Comparison of ENCODE assay signal across 8 cellular contexts in the genomic region with DNA sequence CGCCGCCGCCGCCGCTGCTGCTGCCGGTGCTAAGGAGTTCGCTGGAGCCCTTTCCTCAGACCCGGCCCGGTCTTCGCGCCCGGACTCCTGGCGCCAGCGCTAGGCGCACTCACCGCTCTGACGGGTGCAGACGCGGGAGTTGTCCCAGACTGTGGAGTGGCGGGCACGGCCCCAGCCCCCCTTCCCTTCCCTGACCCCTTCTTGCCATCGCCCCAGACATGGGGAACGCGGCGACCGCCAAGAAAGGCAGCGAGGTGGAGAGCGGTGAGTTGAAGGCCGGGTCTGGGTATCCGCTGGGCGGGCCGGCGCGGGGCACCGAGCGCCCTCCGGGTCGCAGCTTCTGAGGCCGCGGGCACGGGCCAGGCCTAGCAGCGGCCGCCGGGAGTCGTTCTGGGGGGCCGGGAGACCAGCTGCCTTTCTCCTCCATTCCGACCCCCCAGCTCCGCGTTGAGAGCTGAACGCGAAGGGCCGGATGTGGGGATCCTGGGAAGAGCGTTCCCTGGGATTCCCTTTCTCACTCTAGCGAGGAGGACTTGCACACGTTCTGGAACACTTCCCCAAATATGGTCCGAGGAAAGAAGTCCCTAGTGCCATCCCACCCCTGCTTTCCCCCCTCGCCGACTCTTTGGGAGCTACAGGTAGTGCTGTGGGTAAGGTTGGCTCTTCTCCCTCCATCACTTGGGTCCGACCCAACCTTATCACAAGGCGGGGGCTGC.
DNase-seq lines count a peak whose midpoint lies in the region; ATAC-seq and TF ChIP-seq lines count a peak whose summit lies in the region.

No MANE protein-coding gene starts in this region.

- CTCF ChIA-PET in Caco-2 (lab: Charles Lee) (no interaction called here), PC-9 (lab: Charles Lee) (no interaction called here)

- BruUV-seq in Caco-2 (replicated peaks; lab: Mats Ljungman, UMichigan) = no TSS peak
- BruUV-seq in PC-9 (replicated peaks; lab: Mats Ljungman, UMichigan) = TSS peak; percentile 34

- peak overlapping the region; percentile 20; the same call in 1 of the 2 replicates for H3K27ac ChIP-seq in PC-9
- peak overlapping the region; percentile 73 for H3K27ac ChIP-seq in colonic mucosa
- peak overlapping the region; percentile 77 to 96 (median 95) for H3K27ac ChIP-seq in right lobe of liver
- H3K27ac ChIP-seq in substantia nigra (ENCODE audit: low read depth, low read length, poor library complexity, severe bottlenecking) = peak overlapping the region; percentile 89

- intact Hi-C loops in Caco-2 (cut with micrococcal nuclease; ENCODE audit: unreplicated experiment) = loop anchor here (2.0 kb wide), 1 partner anchor 79 kb away; the partner anchor contains the start of gene TTLL7
- intact Hi-C loops in PC-9 (cut with micrococcal nuclease; ENCODE audit: unreplicated experiment) = loop anchor here (10.0 kb wide), 1 partner anchor 217 kb away; no protein-coding TSS in a partner anchor
- intact Hi-C loops in colonic mucosa (cut with DNase I) = no loop called here
- intact Hi-C loops in right lobe of liver (cut with DNase I) = no loop called here

- POLR2A ChIA-PET in Caco-2 (lab: Charles Lee) = no interaction called here
- POLR2A ChIA-PET in PC-9 (lab: Charles Lee; ENCODE audit: unreplicated experiment) = no interaction called here

- ATAC-seq in GM18909 (IDR thresholded peaks at IDR 0.05; ENCODE audit: poor library complexity, unreplicated experiment) (peak; percentile 45), HG03097 (IDR thresholded peaks at IDR 0.05; ENCODE audit: low FRiP score, unreplicated experiment) (peak; percentile 35), right lobe of liver (peak; percentile 50 to 63 (median 59))

- H3K36me3 ChIP-seq in Caco-2 (ENCODE audit: control insufficient read depth, insufficient read depth, low read length) (no peaks in the 10 kb centered on the region), PC-9 (ENCODE audit: low read depth) (no peaks in the 10 kb centered on the region), colonic mucosa (no peaks in the 10 kb centered on the region), right lobe of liver (no peaks in the 10 kb centered on the region)

- no peaks in the 10 kb centered on the region for H3K27me3 Mint-ChIP-seq in Caco-2 (ENCODE audit: insufficient read depth, unreplicated experiment)

- DNase-seq in Caco-2 = no peak
- no peak for DNase-seq in PC-9
- peak; percentile 37 for DNase-seq in colonic mucosa
- peak in 2 of 3 donors; percentile 40 to 62 for DNase-seq in right lobe of liver
- peak in 28 of 49 donors; percentile 14 to 86 (median 60) for DNase-seq in substantia nigra (lab: John Stamatoyannopoulos, UW)
- DNase-seq in NCI-H2029 treated with DMSO at 0.1 percent for 48 hours (lab: John Stamatoyannopoulos, UW) = no peak

- peak overlapping the region; percentile 81 for H3K4me3 Mint-ChIP-seq in Caco-2 (ENCODE audit: unreplicated experiment)

- no peak for TF ChIP-seq CTCF in Caco-2 (IDR thresholded peaks at IDR 0.05; ENCODE audit: insufficient read depth in 1 of 2, low read depth in 1 of 2, low read length in 1 of 2, severe bottlenecking in 1 of 2, unreplicated experiment in 1 of 2)
- TF ChIP-seq CTCF in PC-9 (conservative IDR thresholded peaks at IDR 0.05) = no peak
- TF ChIP-seq CTCF in colonic mucosa (IDR thresholded peaks at IDR 0.05) = no peak
- no peak for TF ChIP-seq CTCF in right lobe of liver (IDR thresholded peaks at IDR 0.05)

- no peaks in the 10 kb centered on the region for H3K4me1 ChIP-seq in Caco-2
- peaks cover 18% of the 10 kb centered on the region for H3K4me1 ChIP-seq in PC-9 (replicated peaks; ENCODE audit: insufficient read depth)
- no peaks in the 10 kb centered on the region for H3K4me1 ChIP-seq in colonic mucosa
- peaks cover 0 to 3% (median 1%) of the 10 kb centered on the region in 4 donors for H3K4me1 ChIP-seq in right lobe of liver

- H3K27me3 ChIP-seq in Caco-2 (replicated peaks; ENCODE audit: control insufficient read depth, insufficient read depth, low read length) (no peaks in the 10 kb centered on the region), PC-9 (ENCODE audit: insufficient read depth, low read depth) (no peaks in the 10 kb centered on the region), colonic mucosa (no peaks in the 10 kb centered on the region), right lobe of liver (no peaks in the 10 kb centered on the region)

- 6% methylated on average over 5 of the region's 60 CpGs for WGBS in right lobe of liver (ENCODE audit: insufficient coverage, low coverage, low lambda C conversion rate, missing lambda C conversion rate)

- H3K9me3 Mint-ChIP-seq in Caco-2 (ENCODE audit: unreplicated experiment) = no peaks in the 10 kb centered on the region

- no peak for TF ChIP-seq POLR2A in right lobe of liver (IDR thresholded peaks at IDR 0.05)

- H3K36me3 Mint-ChIP-seq in Caco-2 (ENCODE audit: insufficient read depth, unreplicated experiment) = no peaks in the 10 kb centered on the region

- H4K20me1 ChIP-seq in PC-9 (ENCODE audit: insufficient read depth) = no peaks in the 10 kb centered on the region

- no peaks in the 10 kb centered on the region for H3K9me2 ChIP-seq in PC-9 (ENCODE audit: insufficient read depth)

- H3K4me3 ChIP-seq in Caco-2 (ENCODE audit: low read depth, low read length) (peak overlapping the region; percentile 75), PC-9 (peak overlapping the region; percentile 82), colonic mucosa (peak overlapping the region; percentile 78), right lobe of liver (peak overlapping the region; percentile 78 to 87 (median 85))

- no peaks in the 10 kb centered on the region for H3K4me1 Mint-ChIP-seq in Caco-2 (ENCODE audit: low read depth, unreplicated experiment)

- no peak overlapping the region for H3K27ac Mint-ChIP-seq in Caco-2 (ENCODE audit: unreplicated experiment)

- H3K9me3 ChIP-seq in Caco-2 (no peaks in the 10 kb centered on the region), PC-9 (ENCODE audit: insufficient read depth, low read depth) (no peaks in the 10 kb centered on the region), colonic mucosa (no peaks in the 10 kb centered on the region), right lobe of liver (no peaks in the 10 kb centered on the region)

- peak overlapping the region; percentile 79 for H3K4me2 ChIP-seq in PC-9

- H2AFZ ChIP-seq in PC-9 = peak overlapping the region; percentile 97

- peaks cover 22% of the 10 kb centered on the region for H3K79me2 ChIP-seq in PC-9 (ENCODE audit: low read depth)

- H3F3A ChIP-seq in PC-9 (ENCODE audit: insufficient read depth, low read depth) = 0 out of 2 replicates have a peak, but pooled peaks cover 5% of the 10 kb centered on the region

- peak overlapping the region; percentile 44 to 82 for H3K9ac ChIP-seq in colonic mucosa (ENCODE audit: low read depth in 2 of 2, low read length in 2 of 2)

Comparison
In these comparisons a context has a peak if more than half of its experiments do, and no peak if none do; other contexts are left out.
1. DNase-seq: peak in colonic mucosa (single experiment), right lobe of liver (2 of 3) and substantia nigra (28 of 49); none in Caco-2 (0 of 2), PC-9 (0 of 2) and NCI-H2029 treated with DMSO at 0.1 percent for 48 hours (single experiment).
2. H3K27ac ChIP-seq: peak in every context shown above with its lines; median percentile 95 in right lobe of liver; 89 in substantia nigra; 73 in colonic mucosa; 20 in PC-9.
3. intact Hi-C loops: an anchor here in Caco-2 (2.0 kb wide) and PC-9 (10.0 kb wide); none called in colonic mucosa and right lobe of liver.
4. Peak in every context shown above with its lines, with median percentiles within 50 percentile points of each other: H3K4me3 ChIP-seq and ATAC-seq.